ENCODE assay signal across 15 cellular contexts in the genomic region with DNA sequence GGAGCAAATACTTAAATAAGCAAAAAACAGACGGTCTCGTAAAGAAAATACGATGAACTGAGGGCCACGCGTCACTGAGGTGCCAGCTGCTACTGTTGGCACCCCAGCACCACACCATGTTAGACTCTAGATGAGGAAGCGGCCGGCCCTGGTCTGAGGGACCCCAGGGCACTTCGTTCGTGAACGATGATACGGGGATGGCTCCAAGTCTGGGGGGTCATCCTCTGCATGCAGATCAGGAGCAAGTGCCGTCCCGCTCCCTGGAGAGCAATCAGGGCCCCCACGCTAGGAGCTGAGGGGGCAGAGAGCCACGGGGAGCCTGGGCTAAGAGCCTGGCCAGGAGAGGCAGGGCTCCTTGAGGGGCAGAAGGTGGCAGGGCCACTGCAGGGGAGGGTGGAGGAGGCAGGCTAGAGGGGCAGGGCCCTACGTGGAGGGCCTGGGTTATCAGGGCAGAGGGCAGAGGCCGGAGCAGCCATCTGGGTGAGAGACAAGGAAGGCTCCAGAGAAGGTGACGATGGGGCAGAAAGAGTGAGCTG. TPM values are rescaled to one million over a fixed set of nuclear protein-coding genes. Genes with fewer than 3 reads are reported as not detected.
DNase-seq lines count a peak whose midpoint lies in the region; ATAC-seq and TF ChIP-seq lines count a peak whose summit lies in the region.
"Had no signal": no experiment of that assay in that cellular context is flagged by ENCODE, and none has a peak within 500 bp of the region (broad histone marks: within the 10 kb centered on the region; RNA-seq: fewer than 3 reads in every experiment).

No MANE protein-coding gene starts in this region.

- no peaks in the 10 kb centered on the region for H3K9me3 ChIP-seq in right atrium auricular region
- H3K9me3 ChIP-seq in naive thymus-derived CD4-positive, alpha-beta T cell (ENCODE audit: control insufficient read depth in 2 of 3, low read length in 3 of 3): no peaks in the 10 kb centered on the region
- H3K9me3 ChIP-seq: HAP-1, upper lobe of left lung had no signal

- no peak for TF ChIP-seq CTCF in right atrium auricular region (IDR thresholded peaks at IDR 0.05)
- TF ChIP-seq CTCF in endothelial cell (IDR thresholded peaks at IDR 0.05; ENCODE audit: unreplicated experiment): no peak

- CTCF ChIA-PET in naive thymus-derived CD4-positive, alpha-beta T cell (lab: Charles Lee): interaction anchor here (0.7 to 2.6 kb wide), 6 partner anchors 9 to 65 kb away, joined by 3 to 8 read pairs (median 4); no protein-coding TSS in a partner anchor

- H3K27me3 ChIP-seq in right atrium auricular region: no peaks in the 10 kb centered on the region
- no peaks in the 10 kb centered on the region for H3K27me3 ChIP-seq in naive thymus-derived CD4-positive, alpha-beta T cell (ENCODE audit: control insufficient read depth in 2 of 2, insufficient read depth in 2 of 2, low read length in 2 of 2)
- H3K27me3 ChIP-seq: upper lobe of left lung had no signal

- peak overlapping the region in 1 of 2 donors; percentile 30 for H3K27ac ChIP-seq in right atrium auricular region
- H3K27ac ChIP-seq in naive thymus-derived CD4-positive, alpha-beta T cell (ENCODE audit: low read depth, low read length): no peak overlapping the region

- peaks cover 4% of the 10 kb centered on the region for H3K27me3 Mint-ChIP-seq in endothelial cell (ENCODE audit: unreplicated experiment)
- peaks cover 0 to 5% (median 0%) of the 10 kb centered on the region in 5 donors for H3K27me3 Mint-ChIP-seq in naive thymus-derived CD4-positive, alpha-beta T cell
- H3K27me3 Mint-ChIP-seq in stimulated activated memory B cell treated with anti-CD40 and anti-IgM and Interleukin-4, amounts not matched to agents 10 μg/mL and 1 μg/mL and 100 μg/mL, for 72 hours: peaks cover 89% of the 10 kb centered on the region

- POLR2A ChIA-PET in naive thymus-derived CD4-positive, alpha-beta T cell (lab: Charles Lee): interaction anchor here (1.0 to 16.7 kb wide), 3 partner anchors 12 to 35 kb away, joined by 3 to 448 read pairs (median 12); no protein-coding TSS in a partner anchor

- H3K36me3 ChIP-seq in right atrium auricular region: no peaks in the 10 kb centered on the region
- no peaks in the 10 kb centered on the region for H3K36me3 ChIP-seq in naive thymus-derived CD4-positive, alpha-beta T cell (ENCODE audit: control insufficient read depth in 2 of 3, insufficient read depth in 3 of 3, low read length in 3 of 3)
- H3K36me3 ChIP-seq: HAP-1, upper lobe of left lung had no signal

- H3K36me3 Mint-ChIP-seq in endothelial cell (ENCODE audit: low read depth, unreplicated experiment): peaks cover 5% of the 10 kb centered on the region
- H3K36me3 Mint-ChIP-seq in naive thymus-derived CD4-positive, alpha-beta T cell: no peaks in the 10 kb centered on the region
- H3K36me3 Mint-ChIP-seq in stimulated activated memory B cell treated with anti-CD40 and anti-IgM and Interleukin-4, amounts not matched to agents 10 μg/mL and 1 μg/mL and 100 μg/mL, for 72 hours: no peaks in the 10 kb centered on the region

- H3K4me1 ChIP-seq in right atrium auricular region: peaks cover 0 to 28% of the 10 kb centered on the region in 2 donors
- peaks cover 8 to 21% of the 10 kb centered on the region in 2 donors for H3K4me1 ChIP-seq in naive thymus-derived CD4-positive, alpha-beta T cell (ENCODE audit: control insufficient read depth in 2 of 2, insufficient read depth in 2 of 2, low read length in 2 of 2)
- H3K4me1 ChIP-seq: HAP-1 had no signal

- DNase-seq in Right ventricle myocardium superior: peak; percentile 35
- DNase-seq in right atrium auricular region (ENCODE audit: low spot score): no peak
- peak; percentile 4 for DNase-seq in endothelial cell (ENCODE audit: low spot score)
- DNase-seq in naive thymus-derived CD4-positive, alpha-beta T cell: no peak
- DNase-seq in DMS79 treated with DMSO at 0.1 percent for 48 hours (lab: John Stamatoyannopoulos, UW): no peak
- DNase-seq in NCI-H2171 treated with DMSO at 0.1 percent for 48 hours (lab: John Stamatoyannopoulos, UW): no peak
- no peak for DNase-seq in NCI-H774 (lab: John Stamatoyannopoulos, UW)
- DNase-seq: amniotic stem cell, naive B cell, SW 1271 had no signal

- no peak overlapping the region for H3K27ac Mint-ChIP-seq in endothelial cell (ENCODE audit: unreplicated experiment)
- peak overlapping the region in 5 of 9 donors; percentile 28 to 72 (median 38) for H3K27ac Mint-ChIP-seq in naive thymus-derived CD4-positive, alpha-beta T cell
- no peak overlapping the region for H3K27ac Mint-ChIP-seq in stimulated activated memory B cell treated with anti-CD40 and anti-IgM and Interleukin-4, amounts not matched to agents 10 μg/mL and 1 μg/mL and 100 μg/mL, for 72 hours
- H3K27ac Mint-ChIP-seq: activated T-helper 17 cell treated with anti-CD3 and anti-CD28 coated beads, Interleukin-2, amount 50 U/mL, for 72 hours; stimulated activated naive CD8-positive, alpha-beta T cell treated with anti-CD3 and anti-CD28 coated beads, Interleukin-15, Interleukin-2, amounts not matched to agents 100 ng/mL and 50 ng/mL, for 24 hours had no signal

- H3K4me3 Mint-ChIP-seq in endothelial cell (ENCODE audit: unreplicated experiment): no peak overlapping the region
- H3K4me3 Mint-ChIP-seq in naive thymus-derived CD4-positive, alpha-beta T cell: no peak overlapping the region
- H3K4me3 Mint-ChIP-seq in stimulated activated memory B cell treated with anti-CD40 and anti-IgM and Interleukin-4, amounts not matched to agents 10 μg/mL and 1 μg/mL and 100 μg/mL, for 72 hours: no peak overlapping the region
- H3K4me3 Mint-ChIP-seq: activated T-helper 17 cell treated with anti-CD3 and anti-CD28 coated beads, Interleukin-2, amount 50 U/mL, for 72 hours; stimulated activated naive CD8-positive, alpha-beta T cell treated with anti-CD3 and anti-CD28 coated beads, Interleukin-15, Interleukin-2, amounts not matched to agents 100 ng/mL and 50 ng/mL, for 24 hours had no signal

- no peak overlapping the region for H3K4me3 ChIP-seq in right atrium auricular region
- H3K4me3 ChIP-seq in naive thymus-derived CD4-positive, alpha-beta T cell (ENCODE audit: low read length): no peak overlapping the region
- H3K4me3 ChIP-seq: HAP-1, upper lobe of left lung had no signal

- no peak for ATAC-seq in Right ventricle myocardium superior (ENCODE audit: poor library complexity)
- ATAC-seq in naive thymus-derived CD4-positive, alpha-beta T cell: no peak
- ATAC-seq in stimulated activated memory B cell treated with anti-CD40 and anti-IgM and Interleukin-4, amounts not matched to agents 10 μg/mL and 1 μg/mL and 100 μg/mL, for 72 hours: no peak
- ATAC-seq: activated T-helper 17 cell treated with anti-CD3 and anti-CD28 coated beads, Interleukin-2, amount 50 U/mL, for 72 hours had no signal

- H3K9me3 Mint-ChIP-seq in endothelial cell (ENCODE audit: unreplicated experiment): no peaks in the 10 kb centered on the region
- H3K9me3 Mint-ChIP-seq in naive thymus-derived CD4-positive, alpha-beta T cell: peaks cover 0 to under 1% (median 0%) of the 10 kb centered on the region in 11 donors
- H3K9me3 Mint-ChIP-seq in stimulated activated memory B cell treated with anti-CD40 and anti-IgM and Interleukin-4, amounts not matched to agents 10 μg/mL and 1 μg/mL and 100 μg/mL, for 72 hours: no peaks in the 10 kb centered on the region
- H3K9me3 Mint-ChIP-seq: activated T-helper 17 cell treated with anti-CD3 and anti-CD28 coated beads, Interleukin-2, amount 50 U/mL, for 72 hours; naive B cell; stimulated activated naive CD8-positive, alpha-beta T cell treated with anti-CD3 and anti-CD28 coated beads, Interleukin-15, Interleukin-2, amounts not matched to agents 100 ng/mL and 50 ng/mL, for 24 hours had no signal

- intact Hi-C loops in Right ventricle myocardium superior (cut with DNase I): no loop called here
- intact Hi-C loops in naive thymus-derived CD4-positive, alpha-beta T cell (cut with micrococcal nuclease): no loop called here

- no peaks in the 10 kb centered on the region for H3K4me1 Mint-ChIP-seq in endothelial cell (ENCODE audit: unreplicated experiment)
- peaks cover 5 to 22% (median 16%) of the 10 kb centered on the region in 7 donors for H3K4me1 Mint-ChIP-seq in naive thymus-derived CD4-positive, alpha-beta T cell
- peaks cover 13% of the 10 kb centered on the region for H3K4me1 Mint-ChIP-seq in stimulated activated memory B cell treated with anti-CD40 and anti-IgM and Interleukin-4, amounts not matched to agents 10 μg/mL and 1 μg/mL and 100 μg/mL, for 72 hours

RNA-seq across cellular contexts. Expression of a gene that starts 24.1 kb away (rescaled TPM):
- total RNA-seq in Right ventricle myocardium superior (0.94 TPM), right atrium auricular region (under 1 TPM; 0.63 to 0.94 TPM), endothelial cell (ENCODE audit: unreplicated experiment) (5.0 TPM)
- total RNA-seq in naive thymus-derived CD4-positive, alpha-beta T cell: 10 to 100 TPM in 3 of 5 experiments, 1 to 10 TPM in 1, under 1 TPM in 1; 0.73 to 27.2 (median 16.5) TPM
- polyA plus RNA-seq in naive thymus-derived CD4-positive, alpha-beta T cell: 10 to 100 TPM; 10.2 to 11.0 TPM

Comparison
In these comparisons a context has a peak if more than half of its experiments do, and no peak if none do; other contexts are left out.
1. DNase-seq: peak in Right ventricle myocardium superior (single experiment) and endothelial cell (single experiment); none in right atrium auricular region (single experiment), naive thymus-derived CD4-positive, alpha-beta T cell (0 of 9), DMS79 treated with DMSO at 0.1 percent for 48 hours (single experiment), NCI-H2171 treated with DMSO at 0.1 percent for 48 hours (single experiment) and NCI-H774 (single experiment).
2. H3K27ac Mint-ChIP-seq: peak in naive thymus-derived CD4-positive, alpha-beta T cell (5 of 9); none in endothelial cell (single experiment) and stimulated activated memory B cell treated with anti-CD40 and anti-IgM and Interleukin-4, amounts not matched to agents 10 μg/mL and 1 μg/mL and 100 μg/mL, for 72 hours (single experiment).